Comparison of ENCODE assay signal across 1 cellular context in the genomic region with DNA sequence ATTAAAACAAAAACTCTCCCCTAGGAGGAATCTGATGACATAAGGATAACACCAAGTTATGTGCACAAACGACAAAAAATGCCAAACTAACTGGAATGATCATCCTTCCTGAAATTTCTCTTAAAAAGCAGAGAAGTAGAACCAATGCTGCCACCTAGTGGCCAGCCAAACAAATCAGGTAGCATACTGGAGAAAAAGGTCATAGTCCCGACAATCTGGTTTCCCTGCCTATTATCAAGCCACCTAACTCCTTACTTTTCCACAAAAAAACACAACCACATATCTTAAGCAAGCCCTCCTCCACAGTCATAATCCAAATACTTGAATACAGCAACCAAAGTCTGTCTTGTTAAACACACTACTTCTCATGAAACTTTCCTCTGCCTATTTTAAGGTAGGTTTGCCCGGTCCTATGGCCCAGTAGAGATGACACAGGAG.
TF ChIP-seq lines count a peak whose summit lies in the region.

No MANE protein-coding gene starts in this region.

TF ChIP-seq in IMR-90, 13 proteins besides CTCF, POLR2A, EP300 and RAD21:
- TF ChIP-seq MAFK (IDR thresholded peaks at IDR 0.05; ENCODE audit: low read depth, low read length): peak; percentile 24; the same call in 1 of the 2 replicates
- TF ChIP-seq, protein P1, sequence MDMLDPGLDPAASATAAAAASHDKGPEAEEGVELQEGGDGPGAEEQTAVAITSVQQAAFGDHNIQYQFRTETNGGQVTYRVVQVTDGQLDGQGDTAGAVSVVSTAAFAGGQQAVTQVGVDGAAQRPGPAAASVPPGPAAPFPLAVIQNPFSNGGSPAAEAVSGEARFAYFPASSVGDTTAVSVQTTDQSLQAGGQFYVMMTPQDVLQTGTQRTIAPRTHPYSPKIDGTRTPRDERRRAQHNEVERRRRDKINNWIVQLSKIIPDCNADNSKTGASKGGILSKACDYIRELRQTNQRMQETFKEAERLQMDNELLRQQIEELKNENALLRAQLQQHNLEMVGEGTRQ (IDR thresholded peaks at IDR 0.05; ENCODE audit: low read depth, low read length): no peak
- TF ChIP-seq MXI1 (IDR thresholded peaks at IDR 0.05; ENCODE audit: borderline replicate concordance, low read depth, low read length): no peak
- no peak for TF ChIP-seq BHLHE40 (IDR thresholded peaks at IDR 0.05; ENCODE audit: low read depth, low read length)
- no peak for TF ChIP-seq CEBPB (IDR thresholded peaks at IDR 0.05; ENCODE audit: low read depth, low read length)
- peak; percentile 49 for TF ChIP-seq SMC3 (IDR thresholded peaks at IDR 0.05; ENCODE audit: low read depth, low read length)
- no peak for TF ChIP-seq RFX5 (IDR thresholded peaks at IDR 0.05; ENCODE audit: low read depth, low read length)
- no peak for TF ChIP-seq FOS (IDR thresholded peaks at IDR 0.05; ENCODE audit: low read depth, low read length)
- TF ChIP-seq, protein P2, sequence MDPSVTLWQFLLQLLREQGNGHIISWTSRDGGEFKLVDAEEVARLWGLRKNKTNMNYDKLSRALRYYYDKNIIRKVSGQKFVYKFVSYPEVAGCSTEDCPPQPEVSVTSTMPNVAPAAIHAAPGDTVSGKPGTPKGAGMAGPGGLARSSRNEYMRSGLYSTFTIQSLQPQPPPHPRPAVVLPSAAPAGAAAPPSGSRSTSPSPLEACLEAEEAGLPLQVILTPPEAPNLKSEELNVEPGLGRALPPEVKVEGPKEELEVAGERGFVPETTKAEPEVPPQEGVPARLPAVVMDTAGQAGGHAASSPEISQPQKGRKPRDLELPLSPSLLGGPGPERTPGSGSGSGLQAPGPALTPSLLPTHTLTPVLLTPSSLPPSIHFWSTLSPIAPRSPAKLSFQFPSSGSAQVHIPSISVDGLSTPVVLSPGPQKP (IDR thresholded peaks at IDR 0.05; ENCODE audit: borderline replicate concordance, low read depth, low read length): no peak
TF ChIP-seq in IMR-90: peak in this region for 2.
